ENCODE assay signal across 8 cellular contexts in the genomic region with DNA sequence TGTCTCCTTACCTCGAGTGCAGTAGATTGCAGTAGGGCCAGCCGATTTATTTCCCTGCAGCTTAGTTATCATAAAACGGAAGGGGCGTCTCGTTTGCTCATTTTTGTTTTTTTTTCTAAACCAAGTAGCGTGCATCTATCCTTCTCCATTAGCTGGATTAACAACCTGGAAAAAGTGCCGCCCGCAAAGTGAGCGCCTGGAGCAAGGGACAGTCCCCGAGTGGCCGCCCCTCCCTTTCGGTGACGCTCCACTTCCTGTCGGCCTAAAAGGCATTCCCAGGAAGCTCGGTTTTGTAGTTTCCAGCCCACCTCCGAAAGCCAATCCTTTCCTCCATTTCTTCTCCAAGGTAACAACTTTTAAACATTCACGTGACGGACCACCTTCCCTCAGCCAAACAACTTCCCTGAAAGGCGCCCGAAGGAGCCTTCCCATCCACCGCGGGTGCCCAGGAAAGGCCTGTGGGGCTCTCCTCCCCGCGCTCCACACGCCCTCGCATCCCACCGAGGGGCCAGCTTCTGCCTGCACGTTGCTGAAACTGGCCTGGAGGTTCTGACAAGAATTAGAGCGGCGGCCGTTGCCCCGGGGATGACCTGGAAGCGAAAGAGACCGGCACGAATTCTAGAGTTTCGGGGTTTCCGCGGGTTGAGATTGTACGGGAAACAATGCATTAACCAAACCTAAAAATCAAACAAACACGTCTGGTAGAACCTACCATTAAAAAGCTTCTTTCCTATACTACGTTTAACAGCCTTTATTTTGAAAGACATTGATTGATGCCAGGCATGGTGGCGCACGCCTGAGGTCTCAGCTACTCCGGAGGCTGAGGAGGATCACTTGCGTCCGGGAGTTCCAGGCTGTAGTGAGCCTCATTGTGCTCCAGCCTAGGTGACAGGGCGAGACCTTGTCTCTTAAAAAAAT. TPM values are rescaled to one million over a fixed set of nuclear protein-coding genes. Genes with fewer than 3 reads are reported as not detected.
DNase-seq lines count a peak whose midpoint lies in the region; ATAC-seq and TF ChIP-seq lines count a peak whose summit lies in the region.

A gene with protein sequence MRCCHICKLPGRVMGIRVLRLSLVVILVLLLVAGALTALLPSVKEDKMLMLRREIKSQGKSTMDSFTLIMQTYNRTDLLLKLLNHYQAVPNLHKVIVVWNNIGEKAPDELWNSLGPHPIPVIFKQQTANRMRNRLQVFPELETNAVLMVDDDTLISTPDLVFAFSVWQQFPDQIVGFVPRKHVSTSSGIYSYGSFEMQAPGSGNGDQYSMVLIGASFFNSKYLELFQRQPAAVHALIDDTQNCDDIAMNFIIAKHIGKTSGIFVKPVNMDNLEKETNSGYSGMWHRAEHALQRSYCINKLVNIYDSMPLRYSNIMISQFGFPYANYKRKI (minus strand): TSS at position 221 of the 918 bp plus-strand sequence. CDS start 6,085 bp downstream, outside the sequence.

- peak within 1 kb of the TSS; percentile 100 for H3K4me3 Mint-ChIP-seq in activated naive CD8-positive, alpha-beta T cell treated with anti-CD3 and anti-CD28 coated beads, Interleukin-2, amount 50 U/mL, for 24 hours

- intact Hi-C loops in Right ventricle myocardium superior (cut with DNase I): no loop called here
- intact Hi-C loops in ovary (cut with DNase I): no loop called here

- H3K36me3 ChIP-seq in ovary (no peaks in the 10 kb centered on the region), tibial nerve (peaks cover 0 to 6% (median 0%) of the 10 kb centered on the region in 3 donors)

- peaks cover 51% of the 10 kb centered on the region for H3K36me3 Mint-ChIP-seq in activated naive CD8-positive, alpha-beta T cell treated with anti-CD3 and anti-CD28 coated beads, Interleukin-2, amount 50 U/mL, for 24 hours (ENCODE audit: low read depth)

- H3K27me3 Mint-ChIP-seq in activated naive CD8-positive, alpha-beta T cell treated with anti-CD3 and anti-CD28 coated beads, Interleukin-2, amount 50 U/mL, for 24 hours: no peaks in the 10 kb centered on the region

- 0 to 1% (median 1%) methylated on average over 47 of the region's 47 CpGs for WGBS in ovary, 3 donors
- WGBS in tibial nerve, 2 donors: 0 to 1% methylated on average over 47 of the region's 47 CpGs

- H3K27ac Mint-ChIP-seq in activated naive CD8-positive, alpha-beta T cell treated with anti-CD3 and anti-CD28 coated beads, Interleukin-2, amount 50 U/mL, for 24 hours: peak within 1 kb of the TSS; percentile 98

- H3K4me3 ChIP-seq in GM08714 (ENCODE audit: low read length) (peak within 1 kb of the TSS; percentile 82), ovary (peak within 1 kb of the TSS; percentile 86), tibial nerve (peak within 1 kb of the TSS; percentile 63 to 98 (median 79))

- peak; percentile 82 for DNase-seq in NCI-H1092 (lab: John Stamatoyannopoulos, UW)
- DNase-seq in SKM-1 treated with dmso at 0.1 percent for 144 hours (lab: John Stamatoyannopoulos, UW; ENCODE audit: unreplicated experiment): peak; percentile 54
- DNase-seq in activated naive CD8-positive, alpha-beta T cell treated with anti-CD3 and anti-CD28 coated beads, Interleukin-2, amount 50 U/mL, for 24 hours: peak; percentile 82
- peak; percentile 89 for DNase-seq in Right ventricle myocardium superior
- DNase-seq in ovary: peak; percentile 75 to 85 (median 77)
- peak; percentile 57 to 69 for DNase-seq in tibial nerve (ENCODE audit: low spot score in 2 of 2)

- peaks cover 11% of the 10 kb centered on the region for H3K9me3 Mint-ChIP-seq in activated naive CD8-positive, alpha-beta T cell treated with anti-CD3 and anti-CD28 coated beads, Interleukin-2, amount 50 U/mL, for 24 hours

- no peaks in the 10 kb centered on the region for H3K9me3 ChIP-seq in ovary
- no peaks in the 10 kb centered on the region for H3K9me3 ChIP-seq in tibial nerve

- H3K27ac ChIP-seq in ovary (peak within 1 kb of the TSS; percentile 31 to 91), tibial nerve (peak within 1 kb of the TSS; percentile 74 to 99 (median 92))

- TF ChIP-seq EP300 in ovary (IDR thresholded peaks at IDR 0.05) (no peak), tibial nerve (IDR thresholded peaks at IDR 0.05) (peak; percentile 34 to 74)

- peak; percentile 34 for ATAC-seq in HG02588 (IDR thresholded peaks at IDR 0.05; ENCODE audit: unreplicated experiment)
- peak; percentile 38 for ATAC-seq in activated naive CD8-positive, alpha-beta T cell treated with anti-CD3 and anti-CD28 coated beads, Interleukin-2, amount 50 U/mL, for 24 hours
- peak; percentile 88 for ATAC-seq in Right ventricle myocardium superior (ENCODE audit: poor library complexity)

- H3K4me1 ChIP-seq in ovary (ENCODE audit: insufficient read depth) (peaks cover 3% of the 10 kb centered on the region), tibial nerve (peaks cover 0 to 39% (median 17%) of the 10 kb centered on the region in 4 donors)

- H3K27me3 ChIP-seq in ovary (no peaks in the 10 kb centered on the region), tibial nerve (no peaks in the 10 kb centered on the region)

- TF ChIP-seq POLR2A in ovary (IDR thresholded peaks at IDR 0.05) (peak; percentile 28), tibial nerve (IDR thresholded peaks at IDR 0.05) (peak in 1 of 2 donors; percentile 39)

- H3K4me1 Mint-ChIP-seq in activated naive CD8-positive, alpha-beta T cell treated with anti-CD3 and anti-CD28 coated beads, Interleukin-2, amount 50 U/mL, for 24 hours: peaks cover 58% of the 10 kb centered on the region

- TF ChIP-seq CTCF in ovary (IDR thresholded peaks at IDR 0.05) (no peak), tibial nerve (IDR thresholded peaks at IDR 0.05) (no peak)

RNA-seq across cellular contexts. Expression of the gene that starts here (rescaled TPM):
- total RNA-seq in Right ventricle myocardium superior: 7.4 TPM
- 10 to 100 TPM; 13.1 to 21.7 (median 16.0) TPM for total RNA-seq in ovary
- 10 to 100 TPM; 13.9 to 28.4 TPM for polyA plus RNA-seq in ovary
- 10 to 100 TPM; 11.1 to 17.5 (median 13.5) TPM for total RNA-seq in tibial nerve

Comparison
In these comparisons a context has a peak if more than half of its experiments do, and no peak if none do; other contexts are left out.
1. Peak in every context shown above with its lines: DNase-seq, ATAC-seq, H3K4me3 ChIP-seq and H3K27ac ChIP-seq.
2. ATAC-seq: peak in every context shown above with its lines; median percentile 88 in Right ventricle myocardium superior; 38 in activated naive CD8-positive, alpha-beta T cell treated with anti-CD3 and anti-CD28 coated beads, Interleukin-2, amount 50 U/mL, for 24 hours; 34 in HG02588.